23 cellular contexts compared by ENCODE assay signal in the genomic region with DNA sequence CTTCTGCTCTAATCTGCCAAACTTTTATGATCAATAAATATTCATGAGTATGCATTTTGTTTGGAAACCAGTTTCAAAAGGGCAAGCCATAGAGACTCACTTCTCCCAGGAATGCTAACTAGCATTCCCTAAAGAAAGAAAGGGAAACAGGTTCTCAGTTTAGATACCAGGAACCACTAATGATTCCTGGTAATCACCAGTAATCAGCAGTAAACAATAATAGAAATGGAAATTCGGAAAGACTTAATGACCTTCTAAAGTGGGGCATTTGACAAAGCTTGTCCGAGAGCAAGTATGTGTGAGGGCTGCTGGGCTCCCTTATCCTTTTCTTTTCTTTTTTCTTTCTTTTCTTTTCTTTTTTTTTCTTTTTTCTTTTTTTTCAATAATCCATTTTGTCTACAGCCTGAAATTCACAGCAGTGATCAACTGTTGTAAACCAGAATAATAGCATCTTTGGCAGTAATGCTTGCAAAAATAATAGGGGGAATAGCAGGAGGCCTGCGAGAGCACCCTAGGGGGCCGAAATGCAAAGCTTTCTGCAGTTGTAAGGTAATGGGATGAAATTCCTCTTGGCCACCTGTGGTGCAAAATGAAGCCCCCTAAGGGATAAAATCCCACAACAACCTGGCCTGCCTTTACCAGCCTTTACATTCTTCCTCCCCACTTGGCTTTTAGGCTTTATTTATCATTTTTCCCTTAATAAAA.
"Had no signal": no experiment of that assay in that cellular context is flagged by ENCODE, and none has a peak within 500 bp of the region (broad histone marks: within the 10 kb centered on the region; RNA-seq: fewer than 3 reads in every experiment).

No MANE protein-coding gene starts in this region.

- H3K4me3 Mint-ChIP-seq: activated CD8-positive, alpha-beta memory T cell treated with anti-CD3 and anti-CD28 coated beads, Interleukin-2, amount 10 ng/mL, durations not matched to agents 7 days and 5 days; activated naive CD4-positive, alpha-beta T cell treated with anti-CD3 and anti-CD28 coated beads, Interleukin-2, amount 10 ng/mL, durations not matched to agents 7 days and 5 days; activated naive CD8-positive, alpha-beta T cell treated with anti-CD3 and anti-CD28 coated beads, Interleukin-2, amount 50 U/mL, for 24 hours; brain; effector memory CD8-positive, alpha-beta T cell; immature natural killer cell; neural crest cell had no signal

- H3K4me3 ChIP-seq: prostate gland, right atrium auricular region, thyroid gland had no signal

- H3K27ac Mint-ChIP-seq: activated CD8-positive, alpha-beta memory T cell treated with anti-CD3 and anti-CD28 coated beads, Interleukin-2, amount 10 ng/mL, durations not matched to agents 7 days and 5 days; activated naive CD4-positive, alpha-beta T cell treated with anti-CD3 and anti-CD28 coated beads, Interleukin-2, amount 10 ng/mL, durations not matched to agents 7 days and 5 days; activated naive CD8-positive, alpha-beta T cell treated with anti-CD3 and anti-CD28 coated beads, Interleukin-2, amount 50 U/mL, for 24 hours; activated T-helper 2 cell treated with anti-CD3 and anti-CD28 coated beads, Interferon-gamma antibody, Interleukin-2, Interleukin-4, amounts not matched to agents 10 μg/mL and 5 μg/mL and 100 μg/mL, durations not matched to agents 14 hours and 24 hours and 36 hours; brain; effector memory CD8-positive, alpha-beta T cell; immature natural killer cell had no signal

- H3K27me3 Mint-ChIP-seq: activated naive CD4-positive, alpha-beta T cell treated with anti-CD3 and anti-CD28 coated beads, Interleukin-2, amount 10 ng/mL, durations not matched to agents 7 days and 5 days; brain had no signal

- H3K27me3 ChIP-seq: right atrium auricular region, thyroid gland had no signal

- H3K36me3 ChIP-seq: prostate gland, right atrium auricular region, thyroid gland had no signal

- H3K27ac ChIP-seq: prostate gland, right atrium auricular region, thyroid gland, VCaP had no signal

- H3K4me1 ChIP-seq: prostate gland, right atrium auricular region, thyroid gland had no signal

- DNase-seq: activated CD4-positive, alpha-beta T cell treated with anti-CD3 and anti-CD28 coated beads, Interleukin-2, amount 50 U/mL, for 48 hours; activated CD8-positive, alpha-beta memory T cell treated with anti-CD3 and anti-CD28 coated beads, Interleukin-2, amount 10 ng/mL, durations not matched to agents 7 days and 5 days; activated naive CD4-positive, alpha-beta T cell treated with anti-CD3 and anti-CD28 coated beads, Interleukin-2, amount 10 ng/mL, durations not matched to agents 7 days and 5 days; activated naive CD8-positive, alpha-beta T cell treated with anti-CD3 and anti-CD28 coated beads, Interleukin-2, amount 50 U/mL, for 24 hours; activated T-cell treated with anti-CD3 and anti-CD28 coated beads, Interleukin-2, amount 50 U/mL, for 1 hour; anterior cingulate cortex; effector memory CD8-positive, alpha-beta T cell; hippocampal formation; immature natural killer cell; kidney glomerular epithelial cell; left ventricle myocardium superior; stimulated activated CD4-positive, alpha-beta T cell treated with anti-CD3 and anti-CD28 coated beads, Interleukin-12 subunit alpha, Interleukin-12 subunit beta, amount 100 ng/mL, for 4 hours; stimulated activated CD4-positive, alpha-beta T cell treated with anti-CD3 and anti-CD28 coated beads, Interleukin-1b, Interleukin-23, amount 100 ng/mL, for 48 hours; stimulated activated CD8-positive, alpha-beta memory T cell treated with anti-CD3 and anti-CD28 coated beads, Interleukin-4, amount 100 ng/mL, for 48 hours; stimulated activated naive CD4-positive, alpha-beta T cell; T-helper 2 cell; thyroid gland had no signal

- ATAC-seq: activated CD8-positive, alpha-beta memory T cell treated with anti-CD3 and anti-CD28 coated beads, Interleukin-2, amount 10 ng/mL, durations not matched to agents 7 days and 5 days; activated naive CD8-positive, alpha-beta T cell treated with anti-CD3 and anti-CD28 coated beads, Interleukin-2, amount 50 U/mL, for 24 hours; effector memory CD8-positive, alpha-beta T cell; left ventricle myocardium superior had no signal

- H3K36me3 Mint-ChIP-seq: activated CD8-positive, alpha-beta memory T cell treated with anti-CD3 and anti-CD28 coated beads, Interleukin-2, amount 10 ng/mL, durations not matched to agents 7 days and 5 days; activated naive CD4-positive, alpha-beta T cell treated with anti-CD3 and anti-CD28 coated beads, Interleukin-2, amount 10 ng/mL, durations not matched to agents 7 days and 5 days; brain; immature natural killer cell had no signal

- H3K9me3 Mint-ChIP-seq: activated naive CD4-positive, alpha-beta T cell treated with anti-CD3 and anti-CD28 coated beads, Interleukin-2, amount 10 ng/mL, durations not matched to agents 7 days and 5 days; activated naive CD8-positive, alpha-beta T cell treated with anti-CD3 and anti-CD28 coated beads, Interleukin-2, amount 50 U/mL, for 24 hours; activated T-helper 2 cell treated with anti-CD3 and anti-CD28 coated beads, Interferon-gamma antibody, Interleukin-2, Interleukin-4, amounts not matched to agents 10 μg/mL and 5 μg/mL and 100 μg/mL, durations not matched to agents 14 hours and 24 hours and 36 hours; effector memory CD8-positive, alpha-beta T cell; immature natural killer cell had no signal

- H3K4me1 Mint-ChIP-seq: activated CD8-positive, alpha-beta memory T cell treated with anti-CD3 and anti-CD28 coated beads, Interleukin-2, amount 10 ng/mL, durations not matched to agents 7 days and 5 days; activated naive CD4-positive, alpha-beta T cell treated with anti-CD3 and anti-CD28 coated beads, Interleukin-2, amount 10 ng/mL, durations not matched to agents 7 days and 5 days; activated naive CD8-positive, alpha-beta T cell treated with anti-CD3 and anti-CD28 coated beads, Interleukin-2, amount 50 U/mL, for 24 hours; immature natural killer cell; neural crest cell had no signal

- H3K9me3 ChIP-seq: prostate gland, right atrium auricular region, thyroid gland had no signal
